In genomic region chr12:9130244-9130643, GRCh38 we compare ENCODE assay signal across 2 cellular contexts.
TF ChIP-seq lines count a peak whose summit lies in the region.

No MANE protein-coding gene starts in this region.

TF ChIP-seq in HepG2, 621 proteins besides CTCF, POLR2A, EP300 and RAD21 (continued from another document):
- TF ChIP-seq POGK (CRISPR knock-in tag; conservative IDR thresholded peaks at IDR 0.05) (no peak), KLF16 (CRISPR knock-in tag; IDR thresholded peaks at IDR 0.05) (no peak), KDM5A (IDR thresholded peaks at IDR 0.05; ENCODE audit: borderline replicate concordance, low read length) (no peak)
TF ChIP-seq in HepG2: peak in this region for 1.

TF ChIP-seq in GM12891, 5 proteins besides CTCF, POLR2A, EP300 and RAD21 (continued from another document):
- TF ChIP-seq POLR2AphosphoS5 (IDR thresholded peaks at IDR 0.05; ENCODE audit: low read depth, low read length): no peak
TF ChIP-seq in GM12891: peak in this region for 0.
